In the genomic region with DNA sequence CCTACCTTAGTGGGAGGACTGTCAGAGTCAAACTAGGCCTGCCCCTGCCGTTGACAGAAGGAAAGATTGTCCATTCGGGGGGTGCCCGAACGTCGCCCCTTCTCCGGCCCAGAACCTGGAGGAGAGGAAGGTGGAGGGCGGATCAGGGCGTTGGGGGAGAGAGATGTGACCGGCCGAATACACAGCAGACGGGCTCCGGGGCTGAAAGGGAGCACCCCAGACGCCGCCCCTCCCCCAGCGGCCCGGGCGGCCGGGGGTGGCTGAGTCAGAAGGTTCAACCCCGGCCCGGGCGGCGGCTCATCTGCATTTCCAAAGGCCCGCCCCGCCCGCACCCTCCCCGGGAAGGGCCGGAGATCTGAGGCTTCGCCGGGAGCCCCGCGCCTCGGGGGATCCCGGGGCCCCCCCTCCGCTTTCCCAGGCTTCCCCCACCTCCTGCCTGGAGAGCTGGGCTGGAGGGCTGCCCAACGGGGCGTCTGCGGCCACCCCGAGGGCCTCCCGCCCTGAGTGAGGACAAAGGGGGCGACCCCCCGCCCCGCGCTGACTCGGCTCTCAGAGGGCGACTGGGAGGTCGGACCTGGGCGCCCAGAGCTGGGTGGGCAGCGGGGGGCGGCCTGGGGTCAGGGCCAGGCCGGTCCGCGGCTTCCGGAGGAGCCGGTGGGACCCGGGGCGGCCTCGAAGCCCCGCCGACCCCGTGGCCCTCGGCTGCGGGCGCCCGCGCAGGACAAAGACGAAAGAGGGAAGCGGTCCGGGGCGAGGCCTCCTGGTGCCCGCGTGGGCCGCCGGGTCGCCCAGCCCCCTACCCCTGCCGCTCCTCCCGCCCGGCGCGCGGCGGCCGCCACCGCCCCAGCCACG, we compare ENCODE assay signal across 8 cellular contexts. TPM values are rescaled to one million over a fixed set of nuclear protein-coding genes. Genes with fewer than 3 reads are reported as not detected.
A peak's percentile ranks its signal among the peaks of the same experiment; 100 is the strongest.
DNase-seq lines count a peak whose midpoint lies in the region; ATAC-seq and TF ChIP-seq lines count a peak whose summit lies in the region.

No MANE protein-coding gene starts in this region.

- no peak overlapping the region for H2AFZ ChIP-seq in HCT116 (ENCODE audit: low read depth, low read length, poor library complexity, severe bottlenecking)

- RAD21 ChIA-PET in HCT116 (lab: Charles Lee; ENCODE audit: low non-redundant PET in 1 of 2, low total read pairs in 2 of 2, uncharacterized antibody in 2 of 2, unreplicated experiment in 2 of 2): interaction anchor here in 1 of 2 experiments (0.6 kb wide), 1 partner anchor 16 kb away, joined by 4 read pairs; no protein-coding TSS in a partner anchor

- CTCF ChIA-PET in HCT116 (lab: Charles Lee): interaction anchor here (4.0 kb wide), 1 partner anchor 11 kb away, joined by 26 read pairs; no protein-coding TSS in a partner anchor

- H3K27me3 ChIP-seq in HCT116 (ENCODE audit: insufficient read depth, low read length): no peaks in the 10 kb centered on the region
- H3K27me3 ChIP-seq in ectodermal cell (ENCODE audit: control insufficient read depth, insufficient read depth, low read length, poor library complexity, severe bottlenecking): no peaks in the 10 kb centered on the region

- H3K9me2 ChIP-seq in HCT116 (ENCODE audit: insufficient read depth): no peaks in the 10 kb centered on the region

- H3K4me2 ChIP-seq in HCT116 (ENCODE audit: low read length): peak overlapping the region; percentile 99

- peak overlapping the region; percentile 45 to 59 for H3K4me3 ChIP-seq in HCT116 (replicated peaks in 1 of 2; ENCODE audit: low read depth in 1 of 2, low read length in 2 of 2)
- H3K4me3 ChIP-seq in ectodermal cell (ENCODE audit: insufficient read depth, low read depth, low read length): peak overlapping the region; percentile 93
- peak overlapping the region; percentile 78 for H3K4me3 ChIP-seq in lower leg skin (ENCODE audit: low read depth, poor library complexity, severe bottlenecking)

- BruUV-seq in HCT116 (replicated peaks; lab: Mats Ljungman, UMichigan): no TSS peak

- no peaks in the 10 kb centered on the region for H4K20me1 ChIP-seq in HCT116 (ENCODE audit: insufficient read depth)

- H3K4me1 ChIP-seq in HCT116 (ENCODE audit: control insufficient read depth in 1 of 2, insufficient read depth in 2 of 2, low read length in 2 of 2) (peaks cover 45 to 76% of the 10 kb centered on the region in 2 experiments), ectodermal cell (ENCODE audit: control insufficient read depth, insufficient read depth, low read length) (peaks cover 29% of the 10 kb centered on the region)

- POLR2A ChIA-PET in HCT116 (lab: Charles Lee): interaction anchor here (2.6 kb wide), 1 partner anchor 12 kb away, joined by 9 read pairs; no protein-coding TSS in a partner anchor

- no peak for TF ChIP-seq POLR2A in HCT116 (IDR thresholded peaks at IDR 0.05; ENCODE audit: borderline replicate concordance, extremely low read depth, insufficient read depth, insufficient read length)
- peak in 1 of 2 donors; percentile 15 for TF ChIP-seq POLR2A in lower leg skin (IDR thresholded peaks at IDR 0.05)

- H3K27ac ChIP-seq in HCT116 (ENCODE audit: low read depth, low read length) (peak overlapping the region; percentile 100), ectodermal cell (ENCODE audit: insufficient read depth, low read depth, low read length, poor library complexity, severe bottlenecking) (peak overlapping the region; percentile 91)

- no peaks in the 10 kb centered on the region for H3K9me3 ChIP-seq in HCT116 (ENCODE audit: control insufficient read depth in 1 of 2, insufficient read depth in 1 of 2, low read depth in 1 of 2, low read length in 2 of 2)
- no peaks in the 10 kb centered on the region for H3K9me3 ChIP-seq in ectodermal cell (ENCODE audit: control insufficient read depth, low read length)

- intact Hi-C loops in HCT116 (cut with micrococcal nuclease): loop anchor here (1.0 kb wide), 1 partner anchor 39 kb away; no protein-coding TSS in a partner anchor
- intact Hi-C loops in lower leg skin (cut with DNase I; ENCODE audit: low total_unique reads): no loop called here

- H3K36me3 ChIP-seq in HCT116 (ENCODE audit: control insufficient read depth in 1 of 2, insufficient read depth in 2 of 2, low read length in 2 of 2) (no peaks in the 10 kb centered on the region), ectodermal cell (ENCODE audit: control insufficient read depth, insufficient read depth, low read length) (peaks cover 7% of the 10 kb centered on the region)

- H3K79me2 ChIP-seq in HCT116 (ENCODE audit: insufficient read depth, low read length): peaks cover 40% of the 10 kb centered on the region

- 0 to 1% methylated on average over 84 of the region's 84 CpGs for WGBS in ectodermal cell, 2 experiments
- WGBS in lower leg skin, 2 donors: 0% methylated on average over 38 to 47 of the region's 84 CpGs

- ATAC-seq in HCT116 (peak; percentile 41), HG03469 (IDR thresholded peaks at IDR 0.05; ENCODE audit: unreplicated experiment) (no peak)

- no peak for TF ChIP-seq RAD21 in HCT116 (IDR thresholded peaks at IDR 0.05; ENCODE audit: low read depth)

- TF ChIP-seq CTCF in HCT116 (IDR thresholded peaks at IDR 0.05 in 2 of 3, conservative IDR thresholded peaks at IDR 0.05 in 1 of 3; ENCODE audit: borderline replicate concordance in 1 of 3, insufficient read depth in 1 of 3, low read depth in 2 of 3, low read length in 2 of 3): no peak
- TF ChIP-seq CTCF in lower leg skin (IDR thresholded peaks at IDR 0.05): no peak

- peak overlapping the region; percentile 98 for H3K9ac ChIP-seq in HCT116 (ENCODE audit: low read length)

- DNase-seq in D341Med (ENCODE audit: low spot score) (peak; percentile 74), HCT116 (ENCODE audit: low read depth, low spot score) (peak; percentile 70), NCI-H460 (ENCODE audit: extremely low read depth, low read depth) (peak; percentile 89), lower leg skin (ENCODE audit: low spot score in 2 of 2) (peak; percentile 91 to 98)
- DNase-seq in activated CD4-positive, alpha-beta T cell treated with anti-CD3 and anti-CD28 coated beads, Interleukin-2, amount 50 U/mL, for 48 hours: peak; percentile 84 to 86
- DNase-seq in stimulated activated CD4-positive, alpha-beta T cell treated with anti-CD3 and anti-CD28 coated beads, Interleukin-4, amount 100 ng/mL, for 4 hours: peak; percentile 79 to 86

TF ChIP-seq in HCT116, 20 proteins besides CTCF, POLR2A, EP300 and RAD21:
- TF ChIP-seq ZFX (IDR thresholded peaks at IDR 0.05): peak; percentile 78
- TF ChIP-seq YY1 (IDR thresholded peaks at IDR 0.05; ENCODE audit: extremely low read depth, insufficient replicate concordance, low read depth, low read length): peak; percentile 15
- TF ChIP-seq TCF7L2 (IDR thresholded peaks at IDR 0.05; ENCODE audit: borderline replicate concordance, extremely low read depth, insufficient read depth, insufficient read length): peak; percentile 96
- no peak for TF ChIP-seq ELF1 (IDR thresholded peaks at IDR 0.05; ENCODE audit: borderline replicate concordance, low read depth)
- TF ChIP-seq POLR2AphosphoS5 (IDR thresholded peaks at IDR 0.05; ENCODE audit: low read depth, low read length): peak; percentile 79

RNA-seq across cellular contexts. Expression of a gene that starts 3.7 kb away (rescaled TPM):
- total RNA-seq in HCT116 (2021; ENCODE audit: unreplicated experiment) (17.5 TPM), lower leg skin (10 to 100 TPM; 10.1 to 15.0 (median 11.6) TPM)
- 6.6 and 7.3 TPM in 2 replicates for polyA plus RNA-seq in HCT116 (2012)
- total RNA-seq in NCI-H460 (2014; rRNA removed; shearing (Covaris generic)): 4.0 and 4.8 TPM in 2 replicates
- polyA plus RNA-seq in NCI-H460 (2014; cell fraction: nucleus; rRNA removed): 4.5 and 6.0 TPM in 2 replicates
- polyA plus RNA-seq in ectodermal cell (2013, experiment 1 of 4): 15.0 TPM
- 17.0 TPM for polyA plus RNA-seq in ectodermal cell (2013, experiment 2 of 4)
- 13.2 TPM for polyA plus RNA-seq in ectodermal cell (2013, experiment 3 of 4)
- 15.1 TPM for polyA plus RNA-seq in ectodermal cell (2013, experiment 4 of 4)

RNA-seq across cellular contexts. Expression of a gene that starts 6.6 kb away (rescaled TPM):
- total RNA-seq in HCT116 (2021; ENCODE audit: unreplicated experiment) (116 TPM), lower leg skin (10 to 100 TPM in 2 of 4 donors, 1 to 10 TPM in 2; 5.4 to 24.1 (median 9.9) TPM)
- polyA plus RNA-seq in HCT116 (2012): 93.4 and 134 TPM in 2 replicates
- total RNA-seq in NCI-H460 (2014; rRNA removed; shearing (Covaris generic)): 43.9 and 44.5 TPM in 2 replicates
- 46.0 and 60.1 TPM in 2 replicates for polyA plus RNA-seq in NCI-H460 (2014; cell fraction: nucleus; rRNA removed)
- 26.7 TPM for polyA plus RNA-seq in ectodermal cell (2013, experiment 1 of 4)
- polyA plus RNA-seq in ectodermal cell (2013, experiment 2 of 4): 27.0 TPM
- 19.1 TPM for polyA plus RNA-seq in ectodermal cell (2013, experiment 3 of 4)
- polyA plus RNA-seq in ectodermal cell (2013, experiment 4 of 4): 22.4 TPM

RNA-seq across cellular contexts. Expression of a gene that starts 58.6 kb away (rescaled TPM):
- total RNA-seq in HCT116 (2021; ENCODE audit: unreplicated experiment): 1.1 TPM
- 1.5 TPM in 2 replicates for polyA plus RNA-seq in HCT116 (2012)
- total RNA-seq in NCI-H460 (2014; rRNA removed; shearing (Covaris generic)): 0.22 and 1.5 TPM in 2 replicates
- polyA plus RNA-seq in NCI-H460 (2014; cell fraction: nucleus; rRNA removed): 1.8 and 3.0 TPM in 2 replicates
- polyA plus RNA-seq in ectodermal cell (2013, experiment 1 of 4): not detected
- not detected for polyA plus RNA-seq in ectodermal cell (2013, experiment 2 of 4)
- polyA plus RNA-seq in ectodermal cell (2013, experiment 3 of 4): 0.32 TPM
- not detected for polyA plus RNA-seq in ectodermal cell (2013, experiment 4 of 4)
- not detected for total RNA-seq in lower leg skin
